In genomic region chr6:63739094-63739687, GRCh38 we compare ENCODE assay signal across 1 cellular context.
TF ChIP-seq lines count a peak whose summit lies in the region.

No MANE protein-coding gene starts in this region.

TF ChIP-seq in HepG2, 621 proteins besides CTCF, POLR2A, EP300 and RAD21 (continued from another document and continues in another):
- TF ChIP-seq HMGXB4 (CRISPR knock-in tag; IDR thresholded peaks at IDR 0.05; ENCODE audit: borderline replicate concordance in 1 of 2, low read depth in 1 of 2) (no peak), CENPX (CRISPR knock-in tag; IDR thresholded peaks at IDR 0.05) (no peak), MAX (IDR thresholded peaks at IDR 0.05) (peak; percentile 27; the same call in 1 of the 2 replicates), POGZ (CRISPR knock-in tag; IDR thresholded peaks at IDR 0.05) (peak; percentile 41; the same call in 1 of the 2 replicates), ZNF589 (CRISPR knock-in tag; conservative IDR thresholded peaks at IDR 0.05) (no peak), TFE3 (CRISPR knock-in tag; IDR thresholded peaks at IDR 0.05) (peak; percentile 77), ZNF644 (CRISPR knock-in tag; IDR thresholded peaks at IDR 0.05; ENCODE audit: low read depth) (peak; percentile 47; the same call in 1 of the 2 replicates), PAXIP1 (CRISPR knock-in tag; conservative IDR thresholded peaks at IDR 0.05) (peak; percentile 62), EHMT2 (IDR thresholded peaks at IDR 0.05; ENCODE audit: borderline replicate concordance, low read depth, low read length) (no peak), MAF1 (CRISPR knock-in tag; IDR thresholded peaks at IDR 0.05; ENCODE audit: borderline replicate concordance) (no peak), SOX6 (IDR thresholded peaks at IDR 0.05) (no peak), SOX6 (CRISPR knock-in tag; IDR thresholded peaks at IDR 0.05) (peak; percentile 55), THRA (CRISPR knock-in tag; IDR thresholded peaks at IDR 0.05; ENCODE audit: borderline replicate concordance) (peak; percentile 17; the same call in 1 of the 2 replicates), ZNF256 (CRISPR knock-in tag; conservative IDR thresholded peaks at IDR 0.05) (no peak), EEA1 (CRISPR knock-in tag; IDR thresholded peaks at IDR 0.05; ENCODE audit: borderline replicate concordance) (no peak), TCF7 (IDR thresholded peaks at IDR 0.05; ENCODE audit: low read depth) (peak; percentile 42; the same call in 1 of the 2 replicates), THAP11 (CRISPR knock-in tag; IDR thresholded peaks at IDR 0.05) (0 out of 2 replicates have a peak, but pooled peaks have one; percentile 27), AHDC1 (CRISPR knock-in tag; IDR thresholded peaks at IDR 0.05; ENCODE audit: borderline replicate concordance) (peak; percentile 64; the same call in 1 of the 2 replicates), ZIK1 (CRISPR knock-in tag; IDR thresholded peaks at IDR 0.05; ENCODE audit: borderline replicate concordance, low read depth) (no peak), CREB1 (IDR thresholded peaks at IDR 0.05) (no peak), CREB1 (CRISPR knock-in tag; IDR thresholded peaks at IDR 0.05) (0 out of 2 replicates have a peak, but pooled peaks have one; percentile 31), BCL6 (CRISPR knock-in tag; IDR thresholded peaks at IDR 0.05) (peak; percentile 45; the same call in 1 of the 2 replicates), HOMEZ (CRISPR knock-in tag; IDR thresholded peaks at IDR 0.05; ENCODE audit: low read depth) (peak; percentile 85), HNF4A (CRISPR knock-in tag; IDR thresholded peaks at IDR 0.05) (peak; percentile 85), ZNF263 (CRISPR knock-in tag; IDR thresholded peaks at IDR 0.05) (peak; percentile 47; the same call in 1 of the 2 replicates), FOSL2 (CRISPR knock-in tag; IDR thresholded peaks at IDR 0.05) (peak; percentile 22; the same call in 1 of the 2 replicates), RNF2 (conservative IDR thresholded peaks at IDR 0.05; ENCODE audit: low read depth) (no peak), ZBTB2 (CRISPR knock-in tag; IDR thresholded peaks at IDR 0.05; ENCODE audit: low read depth) (no peak), XRCC5 (optimal IDR thresholded peaks at IDR 0.05; ENCODE audit: low read length) (peak; percentile 47), ARID4A (CRISPR knock-in tag; IDR thresholded peaks at IDR 0.05; ENCODE audit: borderline replicate concordance) (peak; percentile 22; the same call in 1 of the 2 replicates)
